ENCODE assay signal across 25 cellular contexts in the genomic region with DNA sequence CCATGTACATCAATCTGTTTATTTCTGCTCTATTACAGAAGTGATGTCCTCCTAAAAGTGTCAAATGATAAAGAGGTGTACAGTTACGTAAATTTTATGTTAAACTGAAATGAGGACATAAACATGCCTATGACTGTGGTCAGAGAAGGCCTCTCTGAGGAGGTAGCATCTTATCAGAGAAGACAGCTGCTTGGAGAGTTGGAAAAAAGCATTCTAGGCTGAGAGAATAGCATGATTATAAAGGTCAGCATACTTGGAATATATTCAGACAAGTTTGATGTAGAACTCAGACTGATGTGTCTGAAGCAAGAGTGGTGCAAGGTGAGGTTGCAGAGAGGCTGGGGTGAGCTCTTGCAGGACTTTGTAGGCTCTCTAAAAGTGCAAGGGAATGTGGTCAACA. TPM values are rescaled to one million over a fixed set of nuclear protein-coding genes. Genes with fewer than 3 reads are reported as not detected.
DNase-seq lines count a peak whose midpoint lies in the region; ATAC-seq and TF ChIP-seq lines count a peak whose summit lies in the region.
"Had no signal": no experiment of that assay in that cellular context is flagged by ENCODE, and none has a peak within 500 bp of the region (broad histone marks: within the 10 kb centered on the region; RNA-seq: fewer than 3 reads in every experiment).

No MANE protein-coding gene starts in this region.

- CTCF ChIA-PET in HEK293 (lab: Yijun Ruan, JAX): interaction anchor here (0.7 to 1.6 kb wide), 5 partner anchors 64 to 100 kb away, joined by 3 to 10 read pairs (median 3); no protein-coding TSS in a partner anchor
- CTCF ChIA-PET in OCI-LY7 (lab: Charles Lee; ENCODE audit: unreplicated experiment): no interaction called here
- CTCF ChIA-PET in activated CD4-positive, alpha-beta memory T cell treated with anti-CD3 and anti-CD28 coated beads, Interleukin-2, amount 10 ng/mL, durations not matched to agents 7 days and 5 days (lab: Charles Lee): interaction anchor here (0.9 kb wide), 1 partner anchor 69 kb away, joined by 3 read pairs; no protein-coding TSS in a partner anchor

- H3K9me3 Mint-ChIP-seq in mesothelial cell of epicardium: no peaks in the 10 kb centered on the region
- no peaks in the 10 kb centered on the region for H3K9me3 Mint-ChIP-seq in activated CD4-positive, alpha-beta T cell treated with anti-CD3 and anti-CD28 coated beads, Interleukin-2, amount 10 ng/mL, durations not matched to agents 24 days and 14 days
- H3K9me3 Mint-ChIP-seq in activated CD4-positive, alpha-beta memory T cell treated with anti-CD3 and anti-CD28 coated beads, Interleukin-2, amount 10 ng/mL, durations not matched to agents 7 days and 5 days: no peaks in the 10 kb centered on the region
- H3K9me3 Mint-ChIP-seq: activated T-helper 2 cell treated with anti-CD3 and anti-CD28 coated beads, Interferon-gamma antibody, Interleukin-2, Interleukin-4, amounts not matched to agents 10 μg/mL and 5 μg/mL and 100 μg/mL, durations not matched to agents 14 hours and 24 hours and 36 hours; natural killer cell had no signal

- H3K27ac Mint-ChIP-seq in mesothelial cell of epicardium: peak overlapping the region; percentile 15
- H3K27ac Mint-ChIP-seq in activated CD4-positive, alpha-beta T cell treated with anti-CD3 and anti-CD28 coated beads, Interleukin-2, amount 10 ng/mL, durations not matched to agents 24 days and 14 days: no peak overlapping the region
- no peak overlapping the region for H3K27ac Mint-ChIP-seq in activated CD4-positive, alpha-beta memory T cell treated with anti-CD3 and anti-CD28 coated beads, Interleukin-2, amount 10 ng/mL, durations not matched to agents 7 days and 5 days
- H3K27ac Mint-ChIP-seq: activated T-helper 2 cell treated with anti-CD3 and anti-CD28 coated beads, Interferon-gamma antibody, Interleukin-2, Interleukin-4, amounts not matched to agents 10 μg/mL and 5 μg/mL and 100 μg/mL, durations not matched to agents 14 hours and 24 hours and 36 hours; natural killer cell had no signal

- no peak for ATAC-seq in GM18870 (IDR thresholded peaks at IDR 0.05; ENCODE audit: unreplicated experiment)
- ATAC-seq: HCT116, natural killer cell, pancreas had no signal

- intact Hi-C loops in OCI-LY7 (cut with micrococcal nuclease; ENCODE audit: unreplicated experiment): no loop called here
- intact Hi-C loops in activated CD4-positive, alpha-beta T cell treated with anti-CD3 and anti-CD28 coated beads, Interleukin-2, amount 10 ng/mL, durations not matched to agents 24 days and 14 days (cut with micrococcal nuclease): loop anchor here (10.0 kb wide), 2 partner anchors 232 to 722 kb away; no protein-coding TSS in a partner anchor

- no peaks in the 10 kb centered on the region for H3K9me3 ChIP-seq in HEK293 (ENCODE audit: control insufficient read depth, insufficient read depth, low read depth, low read length)
- H3K9me3 ChIP-seq in OCI-LY7 (ENCODE audit: low read length): no peaks in the 10 kb centered on the region
- H3K9me3 ChIP-seq: pancreas had no signal

- H3K36me3 ChIP-seq in HEK293 (ENCODE audit: control insufficient read depth in 2 of 2, insufficient read depth in 1 of 2, low read length in 2 of 2) (peaks cover 5 to 11% of the 10 kb centered on the region in 2 experiments), OCI-LY7 (ENCODE audit: insufficient read depth, low read length) (peaks cover 14% of the 10 kb centered on the region)

- peaks cover 2% of the 10 kb centered on the region for H3K36me3 Mint-ChIP-seq in mesothelial cell of epicardium
- H3K36me3 Mint-ChIP-seq in activated CD4-positive, alpha-beta T cell treated with anti-CD3 and anti-CD28 coated beads, Interleukin-2, amount 10 ng/mL, durations not matched to agents 24 days and 14 days (ENCODE audit: low read depth): peaks cover 25% of the 10 kb centered on the region
- H3K36me3 Mint-ChIP-seq in activated CD4-positive, alpha-beta memory T cell treated with anti-CD3 and anti-CD28 coated beads, Interleukin-2, amount 10 ng/mL, durations not matched to agents 7 days and 5 days (ENCODE audit: low read depth): peaks cover 19% of the 10 kb centered on the region
- H3K36me3 Mint-ChIP-seq: natural killer cell had no signal

- DNase-seq in OCI-LY7 (ENCODE audit: low spot score) (no peak), amniotic epithelial cell (ENCODE audit: low read depth) (peak; percentile 70), mesothelial cell of epicardium (ENCODE audit: low spot score in 2 of 2, unreplicated experiment in 2 of 2) (no peak), NCI-H748 (lab: John Stamatoyannopoulos, UW; ENCODE audit: unreplicated experiment) (no peak)
- DNase-seq in activated CD4-positive, alpha-beta T cell treated with anti-CD3 and anti-CD28 coated beads, Interleukin-2, amount 10 ng/mL, durations not matched to agents 24 days and 14 days: no peak
- DNase-seq in activated CD4-positive, alpha-beta memory T cell treated with anti-CD3 and anti-CD28 coated beads, Interleukin-2, amount 10 ng/mL, durations not matched to agents 7 days and 5 days: no peak
- DNase-seq: activated CD4-positive, alpha-beta T cell treated with anti-CD3 and anti-CD28 coated beads, Interleukin-2, amount 50 U/mL, for 48 hours; activated CD4-positive, CD25-positive, alpha-beta regulatory T cell; activated CD8-positive, alpha-beta memory T cell treated with anti-CD3 and anti-CD28 coated beads, Interleukin-2, amount 50 U/mL, for 48 hours; C1 segment of cervical spinal cord; Calu3; cerebellar nuclear complex; DMS79 treated with DMSO at 0.1 percent for 48 hours; islet precursor cell; KBM-7; MM.1S; natural killer cell; NCI-H1436; NCI-H446 treated with DMSO at 0.1 percent for 48 hours; pancreas; T-helper 9 cell had no signal

- H2AFZ ChIP-seq in OCI-LY7 (ENCODE audit: low read length): no peak overlapping the region

- peaks cover 50% of the 10 kb centered on the region for H3K4me1 Mint-ChIP-seq in mesothelial cell of epicardium
- H3K4me1 Mint-ChIP-seq in activated CD4-positive, alpha-beta T cell treated with anti-CD3 and anti-CD28 coated beads, Interleukin-2, amount 10 ng/mL, durations not matched to agents 24 days and 14 days: peaks cover 51% of the 10 kb centered on the region
- H3K4me1 Mint-ChIP-seq in activated CD4-positive, alpha-beta memory T cell treated with anti-CD3 and anti-CD28 coated beads, Interleukin-2, amount 10 ng/mL, durations not matched to agents 7 days and 5 days: peaks cover 59% of the 10 kb centered on the region

- BruUV-seq in OCI-LY7 (replicated peaks; lab: Mats Ljungman, UMichigan): no TSS peak

- H3K27ac ChIP-seq in HEK293 (ENCODE audit: extremely low read depth, low read depth, low read length) (no peak overlapping the region), OCI-LY7 (ENCODE audit: low read depth, low read length, poor library complexity, severe bottlenecking) (no peak overlapping the region)
- H3K27ac ChIP-seq: pancreas had no signal

- TF ChIP-seq CTCF in HEK293 (tag by site-specific recombination; IDR thresholded peaks at IDR 0.05) (no peak), OCI-LY7 (conservative IDR thresholded peaks at IDR 0.05; ENCODE audit: low read length) (no peak), mesothelial cell of epicardium (IDR thresholded peaks at IDR 0.05; ENCODE audit: unreplicated experiment) (no peak)

- 0 out of 2 replicates have a peak overlapping the region, but pooled peaks have one; percentile 3 for H3K4me2 ChIP-seq in OCI-LY7 (ENCODE audit: low read length)

- no peaks in the 10 kb centered on the region for H3K9me2 ChIP-seq in OCI-LY7 (ENCODE audit: insufficient read depth, low read length)

- H3K27me3 Mint-ChIP-seq in mesothelial cell of epicardium (ENCODE audit: low read depth): no peaks in the 10 kb centered on the region
- no peaks in the 10 kb centered on the region for H3K27me3 Mint-ChIP-seq in activated CD4-positive, alpha-beta T cell treated with anti-CD3 and anti-CD28 coated beads, Interleukin-2, amount 10 ng/mL, durations not matched to agents 24 days and 14 days
- no peaks in the 10 kb centered on the region for H3K27me3 Mint-ChIP-seq in activated CD4-positive, alpha-beta memory T cell treated with anti-CD3 and anti-CD28 coated beads, Interleukin-2, amount 10 ng/mL, durations not matched to agents 7 days and 5 days

- H3K79me2 ChIP-seq in OCI-LY7 (ENCODE audit: insufficient read depth, low read depth, low read length): peaks cover 22% of the 10 kb centered on the region

- POLR2A ChIA-PET in HEK293 (lab: Yijun Ruan, JAX) (no interaction called here), OCI-LY7 (lab: Charles Lee) (no interaction called here)
- POLR2A ChIA-PET in activated CD4-positive, alpha-beta memory T cell treated with anti-CD3 and anti-CD28 coated beads, Interleukin-2, amount 10 ng/mL, durations not matched to agents 7 days and 5 days (lab: Charles Lee): interaction anchor here (0.6 kb wide), 1 partner anchor 135 kb away, joined by 3 read pairs; no protein-coding TSS in a partner anchor

- no peak overlapping the region for H3K4me3 Mint-ChIP-seq in mesothelial cell of epicardium
- no peak overlapping the region for H3K4me3 Mint-ChIP-seq in activated CD4-positive, alpha-beta T cell treated with anti-CD3 and anti-CD28 coated beads, Interleukin-2, amount 10 ng/mL, durations not matched to agents 24 days and 14 days
- no peak overlapping the region for H3K4me3 Mint-ChIP-seq in activated CD4-positive, alpha-beta memory T cell treated with anti-CD3 and anti-CD28 coated beads, Interleukin-2, amount 10 ng/mL, durations not matched to agents 7 days and 5 days
- H3K4me3 Mint-ChIP-seq: natural killer cell had no signal

- H3K4me1 ChIP-seq in HEK293 (ENCODE audit: control insufficient read depth, insufficient read depth, low read length) (peaks cover 6% of the 10 kb centered on the region), OCI-LY7 (ENCODE audit: insufficient read depth, low read length, poor library complexity, severe bottlenecking) (peaks cover 26% of the 10 kb centered on the region)

- no peak overlapping the region for H3K4me3 ChIP-seq in HEK293 (ENCODE audit: low read depth, low read length)
- no peak overlapping the region for H3K4me3 ChIP-seq in OCI-LY7 (ENCODE audit: low read depth, low read length, poor library complexity, severe bottlenecking)
- H3K4me3 ChIP-seq: pancreas had no signal

- peaks cover 13% of the 10 kb centered on the region for H4K20me1 ChIP-seq in OCI-LY7 (ENCODE audit: insufficient read depth, low read length)

RNA-seq across cellular contexts. Expression of gene PCNA, which starts 3.1 kb away (rescaled TPM):
- total RNA-seq in OCI-LY7 (2014; rRNA removed; shearing (Covaris generic)): 499 and 567 TPM in 2 replicates
- total RNA-seq in OCI-LY7 (2022) (470 and 513 TPM in 2 replicates), mesothelial cell of epicardium (82.6 to 89.8 TPM (median 87.5 TPM) in 3 replicates)
- 532 TPM in 2 replicates for total RNA-seq in activated CD4-positive, alpha-beta T cell treated with anti-CD3 and anti-CD28 coated beads, Interleukin-2, amount 10 ng/mL, durations not matched to agents 24 days and 14 days
- total RNA-seq in activated CD4-positive, alpha-beta memory T cell treated with anti-CD3 and anti-CD28 coated beads, Interleukin-2, amount 10 ng/mL, durations not matched to agents 7 days and 5 days: 100 to 1,000 TPM; 413 to 415 TPM

RNA-seq across cellular contexts. Expression of gene CDS2, which starts 3.9 kb away (rescaled TPM):
- total RNA-seq in OCI-LY7 (2014; rRNA removed; shearing (Covaris generic)): 16.5 and 16.6 TPM in 2 replicates
- total RNA-seq in OCI-LY7 (2022) (42.8 and 46.1 TPM in 2 replicates), mesothelial cell of epicardium (41.6 to 44.9 TPM (median 42.2 TPM) in 3 replicates)
- total RNA-seq in activated CD4-positive, alpha-beta T cell treated with anti-CD3 and anti-CD28 coated beads, Interleukin-2, amount 10 ng/mL, durations not matched to agents 24 days and 14 days: 34.7 and 39.2 TPM in 2 replicates
- total RNA-seq in activated CD4-positive, alpha-beta memory T cell treated with anti-CD3 and anti-CD28 coated beads, Interleukin-2, amount 10 ng/mL, durations not matched to agents 7 days and 5 days: 10 to 100 TPM; 67.4 to 68.2 TPM

RNA-seq across cellular contexts. Expression of gene TMEM230, which starts 10.0 kb away (rescaled TPM):
- total RNA-seq in OCI-LY7 (2014; rRNA removed; shearing (Covaris generic)): 114 and 138 TPM in 2 replicates
- total RNA-seq in OCI-LY7 (2022) (81.1 and 90.5 TPM in 2 replicates), mesothelial cell of epicardium (60.7 to 66.5 TPM (median 64.7 TPM) in 3 replicates)
- total RNA-seq in activated CD4-positive, alpha-beta T cell treated with anti-CD3 and anti-CD28 coated beads, Interleukin-2, amount 10 ng/mL, durations not matched to agents 24 days and 14 days: 86.3 and 86.9 TPM in 2 replicates
- 10 to 100 TPM; 71.2 to 73.3 TPM for total RNA-seq in activated CD4-positive, alpha-beta memory T cell treated with anti-CD3 and anti-CD28 coated beads, Interleukin-2, amount 10 ng/mL, durations not matched to agents 7 days and 5 days
